ENCODE assay signal across 14 cellular contexts in the genomic region with DNA sequence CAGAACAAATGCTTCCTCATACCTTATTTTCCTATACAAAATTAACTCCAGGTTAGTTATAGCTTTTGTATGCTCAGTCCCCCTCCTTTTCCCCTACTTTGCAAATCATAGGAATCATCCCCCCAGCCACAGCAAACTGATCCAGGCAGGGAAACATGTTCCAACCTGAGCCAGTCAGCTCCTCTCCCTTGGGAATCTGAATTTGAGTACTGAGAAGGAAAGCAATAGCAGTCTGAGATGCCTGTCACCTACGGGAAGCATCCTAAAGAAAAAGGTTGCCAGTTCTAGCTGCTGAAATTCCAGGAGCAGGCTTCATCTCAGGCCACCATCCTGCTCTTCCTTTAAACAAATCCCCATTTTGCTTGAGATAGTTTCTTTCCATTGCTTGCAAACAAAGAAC. TPM values are rescaled to one million over a fixed set of nuclear protein-coding genes. Genes with fewer than 3 reads are reported as not detected.
DNase-seq lines count a peak whose midpoint lies in the region; ATAC-seq and TF ChIP-seq lines count a peak whose summit lies in the region.
"Had no signal": no experiment of that assay in that cellular context is flagged by ENCODE, and none has a peak within 500 bp of the region (broad histone marks: within the 10 kb centered on the region; RNA-seq: fewer than 3 reads in every experiment).

No MANE protein-coding gene starts in this region.

- H2AFZ ChIP-seq in neural cell (ENCODE audit: low read depth, low read length): no peak overlapping the region
- H2AFZ ChIP-seq: parathyroid adenoma had no signal

- H3K4me3 Mint-ChIP-seq in Caco-2 (ENCODE audit: unreplicated experiment) (no peak overlapping the region), endodermal cell (no peak overlapping the region)

- H3K36me3 Mint-ChIP-seq in Caco-2 (ENCODE audit: insufficient read depth, unreplicated experiment): peaks cover 23% of the 10 kb centered on the region
- peaks cover 11% of the 10 kb centered on the region for H3K36me3 Mint-ChIP-seq in endodermal cell (ENCODE audit: low read depth)

- no TSS peak for BruUV-seq in Caco-2 (replicated peaks; lab: Mats Ljungman, UMichigan)

- TF ChIP-seq EP300 in neural cell (conservative IDR thresholded peaks at IDR 0.05; ENCODE audit: poor library complexity, severe bottlenecking): peak; percentile 30

- no peaks in the 10 kb centered on the region for H3K9me2 ChIP-seq in neural cell (ENCODE audit: insufficient read depth, low read length)

- peaks cover 59% of the 10 kb centered on the region for H3K79me2 ChIP-seq in neural cell (replicated peaks; ENCODE audit: insufficient read depth, low read length)

- H3K4me1 ChIP-seq in Caco-2 (peaks cover 34% of the 10 kb centered on the region), endodermal cell (ENCODE audit: control insufficient read depth, insufficient read depth, low read length) (peaks cover 13% of the 10 kb centered on the region)
- H3K4me1 ChIP-seq: parathyroid adenoma had no signal

- CTCF ChIA-PET in Caco-2 (lab: Charles Lee): no interaction called here

- H3F3A ChIP-seq in neural cell (ENCODE audit: insufficient read depth, low read length, poor library complexity, severe bottlenecking): no peaks in the 10 kb centered on the region

- H3K27ac ChIP-seq in endodermal cell (ENCODE audit: low read depth, low read length): no peak overlapping the region
- H3K27ac ChIP-seq in neural cell (ENCODE audit: low read length): peak overlapping the region; percentile 61
- H3K27ac ChIP-seq: parathyroid adenoma had no signal

- no peaks in the 10 kb centered on the region for H4K20me1 ChIP-seq in neural cell (ENCODE audit: insufficient read depth)

- H3K27me3 Mint-ChIP-seq in Caco-2 (ENCODE audit: insufficient read depth, unreplicated experiment): no peaks in the 10 kb centered on the region
- no peaks in the 10 kb centered on the region for H3K27me3 Mint-ChIP-seq in endodermal cell (ENCODE audit: insufficient read depth)
- H3K27me3 Mint-ChIP-seq: CD4-positive, CD25-positive, alpha-beta regulatory T cell had no signal

- intact Hi-C loops in Caco-2 (cut with micrococcal nuclease; ENCODE audit: unreplicated experiment): no loop called here

- H3K27me3 ChIP-seq in Caco-2 (replicated peaks; ENCODE audit: control insufficient read depth, insufficient read depth, low read length) (no peaks in the 10 kb centered on the region), endodermal cell (ENCODE audit: control insufficient read depth, insufficient read depth, low read length, poor library complexity, severe bottlenecking) (no peaks in the 10 kb centered on the region), neural cell (ENCODE audit: insufficient read depth, low read depth, low read length) (no peaks in the 10 kb centered on the region)
- H3K27me3 ChIP-seq: heart left ventricle, Peyer's patch had no signal

- H3K36me3 ChIP-seq in Caco-2 (ENCODE audit: control insufficient read depth, insufficient read depth, low read length) (no peaks in the 10 kb centered on the region), endodermal cell (ENCODE audit: control insufficient read depth, insufficient read depth, low read length) (peaks cover 6% of the 10 kb centered on the region), neural cell (ENCODE audit: insufficient read depth, low read length) (no peaks in the 10 kb centered on the region)
- H3K36me3 ChIP-seq: Peyer's patch had no signal

- no peak overlapping the region for H3K4me2 ChIP-seq in neural cell (ENCODE audit: low read length)

- TF ChIP-seq CTCF in Caco-2 (IDR thresholded peaks at IDR 0.05; ENCODE audit: insufficient read depth in 1 of 2, low read depth in 1 of 2, low read length in 1 of 2, severe bottlenecking in 1 of 2, unreplicated experiment in 1 of 2) (no peak), endodermal cell (conservative IDR thresholded peaks at IDR 0.05) (no peak), neural cell (IDR thresholded peaks at IDR 0.05; ENCODE audit: poor library complexity, severe bottlenecking) (no peak)

- 40 to 77% methylated on average over 1 of the region's 1 CpG for WGBS in endodermal cell (ENCODE audit: insufficient coverage in 1 of 2, insufficient read length in 1 of 2), 2 experiments

- H3K4me3 ChIP-seq in Caco-2 (ENCODE audit: low read depth, low read length) (no peak overlapping the region), endodermal cell (ENCODE audit: low read length) (no peak overlapping the region), neural cell (ENCODE audit: low read length) (peak overlapping the region; percentile 44)
- H3K4me3 ChIP-seq: heart left ventricle, Peyer's patch had no signal

- no peak overlapping the region for H3K9ac ChIP-seq in endodermal cell (ENCODE audit: extremely low read depth, low read length, poor library complexity, severe bottlenecking)
- no peak overlapping the region for H3K9ac ChIP-seq in neural cell (ENCODE audit: low read length)
- H3K9ac ChIP-seq: parathyroid adenoma had no signal

- DNase-seq in Caco-2 (no peak), NCI-H2107 treated with DMSO at 0.1 percent for 48 hours (lab: John Stamatoyannopoulos, UW; ENCODE audit: unreplicated experiment) (peak; percentile 71), endodermal cell (no peak), HuH-7.5 (ENCODE audit: low spot score) (no peak)
- DNase-seq in activated CD4-positive, CD25-positive, alpha-beta regulatory T cell (lab: John Stamatoyannopoulos, UW): no peak
- DNase-seq: amniotic stem cell; CD4-positive, CD25-positive, alpha-beta regulatory T cell; heart left ventricle; MM.1S; Peyer's patch had no signal

- H3K9me3 Mint-ChIP-seq in Caco-2 (ENCODE audit: unreplicated experiment) (no peaks in the 10 kb centered on the region), endodermal cell (peaks cover 2% of the 10 kb centered on the region)
- H3K9me3 Mint-ChIP-seq: CD4-positive, CD25-positive, alpha-beta regulatory T cell had no signal

- H3K9me3 ChIP-seq in Caco-2 (no peaks in the 10 kb centered on the region), endodermal cell (ENCODE audit: control insufficient read depth, low read length) (no peaks in the 10 kb centered on the region), neural cell (ENCODE audit: low read length) (no peaks in the 10 kb centered on the region)
- H3K9me3 ChIP-seq: heart left ventricle, Peyer's patch had no signal

- ATAC-seq in GM18498 (IDR thresholded peaks at IDR 0.05; ENCODE audit: unreplicated experiment) (no peak), HG03097 (IDR thresholded peaks at IDR 0.05; ENCODE audit: low FRiP score, unreplicated experiment) (no peak)

- POLR2A ChIA-PET in Caco-2 (lab: Charles Lee): no interaction called here

- H3K4me1 Mint-ChIP-seq in Caco-2 (ENCODE audit: low read depth, unreplicated experiment) (peaks cover 36% of the 10 kb centered on the region), endodermal cell (peaks cover 43% of the 10 kb centered on the region)

- H3K27ac Mint-ChIP-seq in Caco-2 (ENCODE audit: unreplicated experiment) (peak overlapping the region; percentile 59), endodermal cell (peak overlapping the region; percentile 24)

- TF ChIP-seq RAD21 in neural cell (conservative IDR thresholded peaks at IDR 0.05): no peak

TF ChIP-seq in neural cell, 6 proteins besides CTCF, POLR2A, EP300 and RAD21:
- TF ChIP-seq, protein P1, sequence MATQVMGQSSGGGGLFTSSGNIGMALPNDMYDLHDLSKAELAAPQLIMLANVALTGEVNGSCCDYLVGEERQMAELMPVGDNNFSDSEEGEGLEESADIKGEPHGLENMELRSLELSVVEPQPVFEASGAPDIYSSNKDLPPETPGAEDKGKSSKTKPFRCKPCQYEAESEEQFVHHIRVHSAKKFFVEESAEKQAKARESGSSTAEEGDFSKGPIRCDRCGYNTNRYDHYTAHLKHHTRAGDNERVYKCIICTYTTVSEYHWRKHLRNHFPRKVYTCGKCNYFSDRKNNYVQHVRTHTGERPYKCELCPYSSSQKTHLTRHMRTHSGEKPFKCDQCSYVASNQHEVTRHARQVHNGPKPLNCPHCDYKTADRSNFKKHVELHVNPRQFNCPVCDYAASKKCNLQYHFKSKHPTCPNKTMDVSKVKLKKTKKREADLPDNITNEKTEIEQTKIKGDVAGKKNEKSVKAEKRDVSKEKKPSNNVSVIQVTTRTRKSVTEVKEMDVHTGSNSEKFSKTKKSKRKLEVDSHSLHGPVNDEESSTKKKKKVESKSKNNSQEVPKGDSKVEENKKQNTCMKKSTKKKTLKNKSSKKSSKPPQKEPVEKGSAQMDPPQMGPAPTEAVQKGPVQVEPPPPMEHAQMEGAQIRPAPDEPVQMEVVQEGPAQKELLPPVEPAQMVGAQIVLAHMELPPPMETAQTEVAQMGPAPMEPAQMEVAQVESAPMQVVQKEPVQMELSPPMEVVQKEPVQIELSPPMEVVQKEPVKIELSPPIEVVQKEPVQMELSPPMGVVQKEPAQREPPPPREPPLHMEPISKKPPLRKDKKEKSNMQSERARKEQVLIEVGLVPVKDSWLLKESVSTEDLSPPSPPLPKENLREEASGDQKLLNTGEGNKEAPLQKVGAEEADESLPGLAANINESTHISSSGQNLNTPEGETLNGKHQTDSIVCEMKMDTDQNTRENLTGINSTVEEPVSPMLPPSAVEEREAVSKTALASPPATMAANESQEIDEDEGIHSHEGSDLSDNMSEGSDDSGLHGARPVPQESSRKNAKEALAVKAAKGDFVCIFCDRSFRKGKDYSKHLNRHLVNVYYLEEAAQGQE (IDR thresholded peaks at IDR 0.05; ENCODE audit: borderline replicate concordance): peak; percentile 85
- TF ChIP-seq TAF1 (IDR thresholded peaks at IDR 0.05; ENCODE audit: low read depth): no peak
- peak; percentile 62 for TF ChIP-seq POLR2AphosphoS5 (IDR thresholded peaks at IDR 0.05)

RNA-seq across cellular contexts. Expression of a gene that starts 6.9 kb away (rescaled TPM):
- 69.3 and 73.9 TPM in 2 replicates for total RNA-seq in Caco-2 (2022)
- total RNA-seq in endodermal cell: 10 to 100 TPM; 45.9 to 50.2 TPM
- polyA plus RNA-seq in endodermal cell (2013, experiment 1 of 2): 44.2 TPM
- 39.2 TPM for polyA plus RNA-seq in endodermal cell (2013, experiment 2 of 2)
- polyA plus RNA-seq in neural cell: 78.0 and 86.1 TPM in 2 replicates
- polyA minus RNA-seq in neural cell: 88.9 and 92.1 TPM in 2 replicates

RNA-seq across cellular contexts. Expression of a gene that starts 16.2 kb away (rescaled TPM):
- total RNA-seq in Caco-2 (2022) (0.14 and 0.79 TPM in 2 replicates), endodermal cell (under 1 TPM; 0.33 to 0.42 TPM)
- 0.28 TPM for polyA plus RNA-seq in endodermal cell (2013, experiment 1 of 2)
- 0.41 TPM for polyA plus RNA-seq in endodermal cell (2013, experiment 2 of 2)
- polyA plus RNA-seq in neural cell: 5.6 and 6.7 TPM in 2 replicates
- 7.8 and 9.3 TPM in 2 replicates for polyA minus RNA-seq in neural cell
